Comparison of ENCODE assay signal across 9 cellular contexts in genomic region chr16:49921791-49922456, GRCh38.
DNase-seq lines count a peak whose midpoint lies in the region; ATAC-seq, FAIRE-seq and TF ChIP-seq lines count a peak whose summit lies in the region.
"Had no signal": no experiment of that assay in that cellular context is flagged by ENCODE, and none has a peak within 500 bp of the region (broad histone marks: within the 10 kb centered on the region; RNA-seq: fewer than 3 reads in every experiment).

No MANE protein-coding gene starts in this region.

- no peaks in the 10 kb centered on the region for H3K4me1 ChIP-seq in CD8-positive, alpha-beta T cell (ENCODE audit: insufficient read depth, low read length)
- no peaks in the 10 kb centered on the region for H3K4me1 ChIP-seq in astrocyte (ENCODE audit: insufficient read depth, low read length)
- no peaks in the 10 kb centered on the region for H3K4me1 ChIP-seq in small intestine (ENCODE audit: control insufficient read depth in 2 of 2, insufficient read depth in 1 of 2, low read depth in 1 of 2, low read length in 1 of 2)

- no peak overlapping the region for H3K9ac ChIP-seq in astrocyte (ENCODE audit: low read length)

- no peak overlapping the region for H3K4me2 ChIP-seq in astrocyte (ENCODE audit: low read length)

- H3K4me3 Mint-ChIP-seq in CD8-positive, alpha-beta T cell: no peak overlapping the region
- H3K4me3 Mint-ChIP-seq in astrocyte (ENCODE audit: unreplicated experiment): no peak overlapping the region
- H3K4me3 Mint-ChIP-seq: IgD-negative memory B cell had no signal

- peaks cover 14% of the 10 kb centered on the region for H3K27me3 Mint-ChIP-seq in CD8-positive, alpha-beta T cell (ENCODE audit: low read depth)
- peaks cover 48% of the 10 kb centered on the region for H3K27me3 Mint-ChIP-seq in astrocyte (ENCODE audit: low read depth, unreplicated experiment)

- no peaks in the 10 kb centered on the region for H3K9me3 Mint-ChIP-seq in CD8-positive, alpha-beta T cell
- H3K9me3 Mint-ChIP-seq in astrocyte (ENCODE audit: unreplicated experiment): no peaks in the 10 kb centered on the region
- H3K9me3 Mint-ChIP-seq: IgD-negative memory B cell had no signal

- ATAC-seq in CD8-positive, alpha-beta T cell: no peak
- ATAC-seq in HG02970 (IDR thresholded peaks at IDR 0.05; ENCODE audit: low FRiP score, unreplicated experiment): no peak

- no peak overlapping the region for H3K27ac ChIP-seq in CD8-positive, alpha-beta T cell (ENCODE audit: low read depth, low read length)
- no peak overlapping the region for H3K27ac ChIP-seq in HL-60 (replicated peaks)
- H3K27ac ChIP-seq in astrocyte (ENCODE audit: low read depth, low read length): no peak overlapping the region
- no peak overlapping the region for H3K27ac ChIP-seq in small intestine (ENCODE audit: low read depth in 1 of 2, low read length in 1 of 2)

- 25 to 32% (median 26%) methylated on average over 6 of the region's 6 CpGs for WGBS in small intestine, 3 donors

- intact Hi-C loops in CD8-positive, alpha-beta T cell (cut with DNase I, micrococcal nuclease): loop anchor here in 1 of 2 experiments (1.0 kb wide), 1 partner anchor 514 kb away; no protein-coding TSS in a partner anchor

- H3K27ac Mint-ChIP-seq in CD8-positive, alpha-beta T cell: no peak overlapping the region
- no peak overlapping the region for H3K27ac Mint-ChIP-seq in astrocyte (ENCODE audit: unreplicated experiment)
- H3K27ac Mint-ChIP-seq: IgD-negative memory B cell had no signal

- CTCF ChIA-PET in CD8-positive, alpha-beta T cell (lab: Charles Lee): interaction anchor here (0.7 to 4.8 kb wide), 5 partner anchors 8 to 513 kb away, joined by 3 to 26 read pairs (median 5); no protein-coding TSS in a partner anchor

- no peaks in the 10 kb centered on the region for H3K36me3 ChIP-seq in CD8-positive, alpha-beta T cell (ENCODE audit: insufficient read depth, low read length)
- H3K36me3 ChIP-seq in astrocyte (ENCODE audit: insufficient read depth, low read length) (no peaks in the 10 kb centered on the region), small intestine (ENCODE audit: control insufficient read depth in 2 of 2, insufficient read depth in 2 of 2, low read length in 2 of 2) (no peaks in the 10 kb centered on the region)

- H2AFZ ChIP-seq in astrocyte (ENCODE audit: low read depth, low read length): no peak overlapping the region

- no peaks in the 10 kb centered on the region for H3K79me2 ChIP-seq in astrocyte (ENCODE audit: insufficient read depth, low read length)

- no peaks in the 10 kb centered on the region for H4K20me1 ChIP-seq in astrocyte (ENCODE audit: insufficient read depth, low read length)

- no peaks in the 10 kb centered on the region for H3K36me3 Mint-ChIP-seq in CD8-positive, alpha-beta T cell
- H3K36me3 Mint-ChIP-seq in astrocyte (ENCODE audit: low read depth, unreplicated experiment): peaks cover 1% of the 10 kb centered on the region
- H3K36me3 Mint-ChIP-seq: IgD-negative memory B cell had no signal

- no peaks in the 10 kb centered on the region for H3K27me3 ChIP-seq in CD8-positive, alpha-beta T cell (ENCODE audit: insufficient read depth, low read length)
- H3K27me3 ChIP-seq in HL-60 (ENCODE audit: insufficient read depth, poor library complexity, severe bottlenecking) (peaks cover 2% of the 10 kb centered on the region), astrocyte (ENCODE audit: insufficient read depth, low read length) (peaks cover 12% of the 10 kb centered on the region), small intestine (ENCODE audit: control insufficient read depth in 2 of 2, insufficient read depth in 2 of 2, low read length in 2 of 2) (no peaks in the 10 kb centered on the region)

- no peaks in the 10 kb centered on the region for H3K4me1 Mint-ChIP-seq in CD8-positive, alpha-beta T cell (ENCODE audit: low read depth)
- no peaks in the 10 kb centered on the region for H3K4me1 Mint-ChIP-seq in astrocyte (ENCODE audit: low read depth, unreplicated experiment)
- H3K4me1 Mint-ChIP-seq: IgD-negative memory B cell had no signal

- no peaks in the 10 kb centered on the region for H3K9me3 ChIP-seq in CD8-positive, alpha-beta T cell (ENCODE audit: low read length)
- H3K9me3 ChIP-seq in astrocyte (ENCODE audit: insufficient read depth, low read depth, low read length) (no peaks in the 10 kb centered on the region), small intestine (ENCODE audit: control insufficient read depth, low read depth) (no peaks in the 10 kb centered on the region)

- POLR2A ChIA-PET in CD8-positive, alpha-beta T cell (lab: Charles Lee): no interaction called here

- TF ChIP-seq CTCF in CD8-positive, alpha-beta T cell (IDR thresholded peaks at IDR 0.05): peak; percentile 28
- TF ChIP-seq CTCF in HL-60 (IDR thresholded peaks at IDR 0.05; ENCODE audit: insufficient read depth, low read length): peak; percentile 38
- TF ChIP-seq CTCF in astrocyte (IDR thresholded peaks at IDR 0.05; ENCODE audit: insufficient read depth, low read depth, low read length): peak; percentile 53

- FAIRE-seq in astrocyte (lab: Jason Lieb, UNC) (no peak), small intestine (lab: Jason Lieb, UNC) (no peak)

- no peak overlapping the region for H3K4me3 ChIP-seq in CD8-positive, alpha-beta T cell (ENCODE audit: low read depth, low read length)
- H3K4me3 ChIP-seq in HL-60 (replicated peaks; ENCODE audit: insufficient read depth, low read length) (no peak overlapping the region), astrocyte (ENCODE audit: insufficient read depth, low read depth, low read length) (no peak overlapping the region), small intestine (ENCODE audit: low read depth in 1 of 2, low read length in 2 of 2) (no peak overlapping the region)

- peak; percentile 5 to 55 (median 27) for DNase-seq in CD8-positive, alpha-beta T cell
- DNase-seq in HL-60 (ENCODE audit: low read depth in 1 of 2, low spot score in 1 of 2) (peak in 1 of 2 experiments; percentile 36), RPMI7951 (ENCODE audit: low read depth) (peak; percentile 16), astrocyte (ENCODE audit: low read depth) (peak; percentile 22), iPS DF 19.7 (ENCODE audit: low read depth, low spot score) (peak; percentile 60), small intestine (peak; percentile 74), epidermal melanocyte (ENCODE audit: insufficient read length, low spot score) (no peak)
